In genomic region chr2:201071305-201072200, GRCh38 we compare ENCODE assay signal across 1 cellular context.
A peak's percentile ranks its signal among the peaks of the same experiment; 100 is the strongest.
TF ChIP-seq lines count a peak whose summit lies in the region.

Gene HYCC2 (minus strand): TSS chr2:201071671. CDS start chr2:201024009, 47,662 bp downstream.
Gene NDUFB3 (plus strand): TSS chr2:201072001. CDS start chr2:201078883, 6,882 bp downstream.

TF ChIP-seq in HepG2, 621 proteins besides CTCF, POLR2A, EP300 and RAD21 (continued from another document and continues in another):
- TF ChIP-seq ZHX2 (IDR thresholded peaks at IDR 0.05; ENCODE audit: low read depth) (no peak; the same call in none of the 2 replicates), ZHX2 (CRISPR knock-in tag; IDR thresholded peaks at IDR 0.05; ENCODE audit: borderline replicate concordance) (no peak; the same call in 1 of the 2 replicates), SP4 (CRISPR knock-in tag; IDR thresholded peaks at IDR 0.05) (peak; percentile 99), SNRNP70 (IDR thresholded peaks at IDR 0.05; ENCODE audit: low read depth, low read length) (no peak), SNAPC2 (CRISPR knock-in tag; IDR thresholded peaks at IDR 0.05) (peak; percentile 85; the same call in 1 of the 2 replicates), ZNF335 (CRISPR knock-in tag; IDR thresholded peaks at IDR 0.05) (peak; percentile 94), ZSCAN21 (CRISPR knock-in tag; IDR thresholded peaks at IDR 0.05; ENCODE audit: borderline replicate concordance) (peak; percentile 41), THAP7 (CRISPR knock-in tag; IDR thresholded peaks at IDR 0.05) (0 out of 2 replicates have a peak, but pooled peaks have one; percentile 38), POLR2AphosphoS2 (IDR thresholded peaks at IDR 0.05; ENCODE audit: low read depth, low read length) (no peak), BORCS8-MEF2B (CRISPR knock-in tag; IDR thresholded peaks at IDR 0.05) (peak; percentile 76), KDM2A (CRISPR knock-in tag; IDR thresholded peaks at IDR 0.05; ENCODE audit: borderline replicate concordance, low read depth) (peak; percentile 93), ESRRA (CRISPR knock-in tag; IDR thresholded peaks at IDR 0.05; ENCODE audit: low read depth) (peak; percentile 73; the same call in 1 of the 2 replicates), ZNF567 (CRISPR knock-in tag; IDR thresholded peaks at IDR 0.05; ENCODE audit: borderline replicate concordance) (peak; percentile 88), E2F1 (CRISPR knock-in tag; IDR thresholded peaks at IDR 0.05) (peak; percentile 40; the same call in 1 of the 2 replicates), ZNF572 (CRISPR knock-in tag; IDR thresholded peaks at IDR 0.05) (0 out of 2 replicates have a peak, but pooled peaks have one; percentile 73), ZNF878 (CRISPR knock-in tag; IDR thresholded peaks at IDR 0.05) (0 out of 2 replicates have a peak, but pooled peaks have one; percentile 79), ZNF276 (CRISPR knock-in tag; IDR thresholded peaks at IDR 0.05; ENCODE audit: low read depth) (0 out of 2 replicates have a peak, but pooled peaks have one; percentile 62), NR1H2 (CRISPR knock-in tag; IDR thresholded peaks at IDR 0.05; ENCODE audit: borderline replicate concordance, low read depth) (no peak), TAF1 (CRISPR knock-in tag; IDR thresholded peaks at IDR 0.05) (peak; percentile 89), MED8 (CRISPR knock-in tag; IDR thresholded peaks at IDR 0.05; ENCODE audit: insufficient replicate concordance) (peak; percentile 78), ZXDC (CRISPR knock-in tag; IDR thresholded peaks at IDR 0.05) (0 out of 2 replicates have a peak, but pooled peaks have one; percentile 50), NFE2L1 (CRISPR knock-in tag; IDR thresholded peaks at IDR 0.05; ENCODE audit: borderline replicate concordance) (peak; percentile 39; the same call in 1 of the 2 replicates), FOXO1 (CRISPR knock-in tag; IDR thresholded peaks at IDR 0.05) (peak; percentile 14), AGO2 (optimal IDR thresholded peaks at IDR 0.05; ENCODE audit: low read depth, low read length) (peak; percentile 32), ZNF792 (CRISPR knock-in tag; IDR thresholded peaks at IDR 0.05) (peak; percentile 92), ARID5B (CRISPR knock-in tag; IDR thresholded peaks at IDR 0.05) (peak; percentile 75), RARG (CRISPR knock-in tag; IDR thresholded peaks at IDR 0.05; ENCODE audit: low read depth) (peak; percentile 95; the same call in 1 of the 2 replicates), NR2F6 (IDR thresholded peaks at IDR 0.05) (peak; percentile 80), NR2F6 (CRISPR knock-in tag; IDR thresholded peaks at IDR 0.05) (peak; percentile 85), ZNF253 (CRISPR knock-in tag; IDR thresholded peaks at IDR 0.05; ENCODE audit: borderline replicate concordance) (peak; percentile 23; the same call in 1 of the 2 replicates), HDAC2 (CRISPR knock-in tag; IDR thresholded peaks at IDR 0.05) (peak; percentile 95), ZNF790 (CRISPR knock-in tag; IDR thresholded peaks at IDR 0.05; ENCODE audit: borderline replicate concordance) (no peak), PATZ1 (CRISPR knock-in tag; IDR thresholded peaks at IDR 0.05) (peak; percentile 94), ZNF713 (CRISPR knock-in tag; IDR thresholded peaks at IDR 0.05) (0 out of 2 replicates have a peak, but pooled peaks have one; percentile 31), IKZF1 (IDR thresholded peaks at IDR 0.05) (no peak), ZBTB34 (CRISPR knock-in tag; IDR thresholded peaks at IDR 0.05) (no peak; the same call in 1 of the 2 replicates), RNF2 (conservative IDR thresholded peaks at IDR 0.05; ENCODE audit: low read depth) (0 out of 2 replicates have a peak, but pooled peaks have one; percentile 63), ELF3 (CRISPR knock-in tag; IDR thresholded peaks at IDR 0.05) (peak; percentile 77), ARNT (IDR thresholded peaks at IDR 0.05) (no peak), ZNF75D (CRISPR knock-in tag; IDR thresholded peaks at IDR 0.05; ENCODE audit: borderline replicate concordance) (no peak), TOE1 (CRISPR knock-in tag; IDR thresholded peaks at IDR 0.05) (peak; percentile 90)
